1 cellular context compared by ENCODE assay signal in the genomic region with DNA sequence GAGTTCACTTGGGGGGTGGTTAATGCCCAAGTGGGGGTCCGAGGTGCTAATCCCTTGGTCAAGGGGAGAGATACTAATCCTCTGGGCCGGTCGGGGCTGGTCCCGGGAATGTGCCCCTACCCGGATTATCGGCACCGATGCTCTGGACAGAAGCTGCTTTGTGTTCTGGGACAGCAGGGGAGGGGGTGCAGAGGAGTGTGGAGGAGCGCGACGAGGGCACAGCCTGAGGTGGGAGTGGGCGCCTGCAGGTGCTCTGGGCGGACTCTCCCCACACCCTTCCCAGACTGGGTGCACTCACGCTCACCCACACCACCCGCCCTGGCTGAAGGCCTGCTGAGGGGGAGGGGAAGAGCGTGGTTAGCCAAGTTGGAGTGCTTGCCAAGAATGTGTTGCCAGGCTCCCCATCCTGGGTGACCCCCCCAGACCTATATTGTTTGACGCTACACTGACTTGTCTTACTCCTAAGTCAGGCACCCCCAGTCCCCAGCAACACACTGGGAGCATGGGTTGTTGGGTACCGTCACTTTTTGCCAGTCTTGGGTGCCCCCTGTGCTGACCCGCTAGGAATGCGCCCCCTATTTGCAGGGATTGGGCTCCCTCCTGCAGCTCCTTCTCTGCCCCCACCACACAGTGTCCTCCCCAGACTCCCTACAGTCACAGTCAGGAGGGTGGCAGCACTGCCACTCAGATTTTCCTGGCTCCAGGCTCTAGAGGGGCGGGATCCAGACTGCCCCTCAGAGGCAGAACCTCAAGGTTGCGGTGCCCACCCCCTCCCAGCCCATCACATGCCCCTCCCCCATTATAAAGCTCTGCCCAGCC.
TF ChIP-seq lines count a peak whose summit lies in the region.

No MANE protein-coding gene starts in this region.

TF ChIP-seq in K562, 482 proteins besides CTCF, POLR2A, EP300 and RAD21 (continues in another document):
- TF ChIP-seq, protein P1, sequence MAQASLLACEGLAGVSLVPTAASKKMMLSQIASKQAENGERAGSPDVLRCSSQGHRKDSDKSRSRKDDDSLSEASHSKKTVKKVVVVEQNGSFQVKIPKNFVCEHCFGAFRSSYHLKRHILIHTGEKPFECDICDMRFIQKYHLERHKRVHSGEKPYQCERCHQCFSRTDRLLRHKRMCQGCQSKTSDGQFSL (CRISPR knock-in tag; IDR thresholded peaks at IDR 0.05): no peak; the same call in 1 of the 2 replicates
- TF ChIP-seq, protein P1 (tag; IDR thresholded peaks at IDR 0.05): no peak
- TF ChIP-seq FOXM1 (IDR thresholded peaks at IDR 0.05; ENCODE audit: low read depth) (no peak), FOXM1 (CRISPR knock-in tag; IDR thresholded peaks at IDR 0.05; ENCODE audit: low read depth) (no peak), FUS (optimal IDR thresholded peaks at IDR 0.05; ENCODE audit: low read depth, low read length) (no peak), ZBTB7A (IDR thresholded peaks at IDR 0.05; ENCODE audit: borderline replicate concordance, control insufficient read depth, low read depth, low read length) (peak; percentile 2; the same call in 1 of the 2 replicates), ZBTB1 (CRISPR knock-in tag; IDR thresholded peaks at IDR 0.05; ENCODE audit: borderline replicate concordance, low read depth) (no peak), ILF3 (IDR thresholded peaks at IDR 0.05; ENCODE audit: borderline replicate concordance) (no peak), HDAC3 (IDR thresholded peaks at IDR 0.05; ENCODE audit: borderline replicate concordance, partially characterized antibody) (no peak), COPS2 (conservative IDR thresholded peaks at IDR 0.05) (no peak), ZNF431 (CRISPR knock-in tag; IDR thresholded peaks at IDR 0.05) (no peak; the same call in 1 of the 2 replicates), SIN3A (IDR thresholded peaks at IDR 0.05; ENCODE audit: borderline replicate concordance in 2 of 2, control insufficient read depth in 1 of 2, low read depth in 2 of 2, low read length in 2 of 2) (0 out of 4 replicates have a peak, but pooled peaks have one; percentile 6 to 33), RB1 (IDR thresholded peaks at IDR 0.05; ENCODE audit: low read depth) (no peak), SMARCA5 (IDR thresholded peaks at IDR 0.05) (no peak), ZNF124 (CRISPR knock-in tag; IDR thresholded peaks at IDR 0.05) (no peak), HNRNPL (IDR thresholded peaks at IDR 0.05; ENCODE audit: low read depth, low read length) (peak; percentile 61), ZNF699 (CRISPR knock-in tag; IDR thresholded peaks at IDR 0.05; ENCODE audit: insufficient replicate concordance) (no peak), ZNF584 (CRISPR knock-in tag; IDR thresholded peaks at IDR 0.05; ENCODE audit: low read depth) (no peak), ZNF12 (CRISPR knock-in tag; IDR thresholded peaks at IDR 0.05) (peak; percentile 17; the same call in 1 of the 2 replicates), CXXC5 (CRISPR knock-in tag; IDR thresholded peaks at IDR 0.05) (0 out of 2 replicates have a peak, but pooled peaks have one; percentile 5), NFXL1 (CRISPR knock-in tag; IDR thresholded peaks at IDR 0.05) (no peak), CREB1 (IDR thresholded peaks at IDR 0.05) (0 out of 2 replicates have a peak, but pooled peaks have one; percentile 12), CREB1 (CRISPR knock-in tag; IDR thresholded peaks at IDR 0.05) (no peak), SNRNP70 (optimal IDR thresholded peaks at IDR 0.05; ENCODE audit: low read depth, low read length) (no peak), STAT5A (IDR thresholded peaks at IDR 0.05; ENCODE audit: borderline replicate concordance, low read length) (no peak), TBL1XR1 (IDR thresholded peaks at IDR 0.05; ENCODE audit: low read length in 2 of 2) (0 out of 4 replicates have a peak, but pooled peaks of 1 of the 2 experiments have one; percentile 2), ZNF778 (CRISPR knock-in tag; IDR thresholded peaks at IDR 0.05) (no peak), DPF2 (IDR thresholded peaks at IDR 0.05) (no peak), HMGN3 (IDR thresholded peaks at IDR 0.05; ENCODE audit: borderline replicate concordance, extremely low read depth, insufficient read length, low read depth, low read length) (peak; percentile 74), EZH2 (IDR thresholded peaks at IDR 0.05; ENCODE audit: borderline replicate concordance, low read depth, low read length) (no peak), NRF1 (conservative IDR thresholded peaks at IDR 0.05 in 1 of 2, IDR thresholded peaks at IDR 0.05 in 1 of 2) (no peak), NFE2L1 (tag; IDR thresholded peaks at IDR 0.05; ENCODE audit: borderline replicate concordance, low read depth) (no peak), CCAR2 (IDR thresholded peaks at IDR 0.05; ENCODE audit: low read depth, low read length) (no peak), ZNF436 (CRISPR knock-in tag; IDR thresholded peaks at IDR 0.05) (no peak), MYNN (IDR thresholded peaks at IDR 0.05) (no peak), MYNN (CRISPR knock-in tag; IDR thresholded peaks at IDR 0.05) (no peak), MAFG (tag; conservative IDR thresholded peaks at IDR 0.05) (no peak), SMARCA4 (IDR thresholded peaks at IDR 0.05) (no peak), ARID1B (IDR thresholded peaks at IDR 0.05) (no peak), ZNF707 (CRISPR knock-in tag; conservative IDR thresholded peaks at IDR 0.05) (no peak), SMARCB1 (IDR thresholded peaks at IDR 0.05; ENCODE audit: insufficient read length, low read depth) (no peak), ZNF77 (CRISPR knock-in tag; IDR thresholded peaks at IDR 0.05) (no peak), PHF8 (IDR thresholded peaks at IDR 0.05; ENCODE audit: borderline replicate concordance, low read length) (no peak), MCM3 (IDR thresholded peaks at IDR 0.05) (no peak), JUN (IDR thresholded peaks at IDR 0.05; ENCODE audit: borderline replicate concordance, low read depth, low read length) (no peak), JUN (CRISPR knock-in tag; IDR thresholded peaks at IDR 0.05; ENCODE audit: borderline replicate concordance) (no peak), HDGF (IDR thresholded peaks at IDR 0.05) (0 out of 2 replicates have a peak, but pooled peaks have one; percentile 18)
- TF ChIP-seq, protein P2, sequence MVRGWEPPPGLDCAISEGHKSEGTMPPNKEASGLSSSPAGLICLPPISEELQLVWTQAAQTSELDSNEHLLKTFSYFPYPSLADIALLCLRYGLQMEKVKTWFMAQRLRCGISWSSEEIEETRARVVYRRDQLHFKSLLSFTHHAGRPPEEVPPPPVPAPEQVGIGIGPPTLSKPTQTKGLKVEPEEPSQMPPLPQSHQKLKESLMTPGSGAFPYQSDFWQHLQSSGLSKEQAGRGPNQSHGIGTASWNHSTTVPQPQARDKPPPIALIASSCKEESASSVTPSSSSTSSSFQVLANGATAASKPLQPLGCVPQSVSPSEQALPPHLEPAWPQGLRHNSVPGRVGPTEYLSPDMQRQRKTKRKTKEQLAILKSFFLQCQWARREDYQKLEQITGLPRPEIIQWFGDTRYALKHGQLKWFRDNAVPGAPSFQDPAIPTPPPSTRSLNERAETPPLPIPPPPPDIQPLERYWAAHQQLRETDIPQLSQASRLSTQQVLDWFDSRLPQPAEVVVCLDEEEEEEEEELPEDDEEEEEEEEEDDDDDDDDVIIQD (CRISPR knock-in tag; IDR thresholded peaks at IDR 0.05): no peak
- TF ChIP-seq, protein P3, sequence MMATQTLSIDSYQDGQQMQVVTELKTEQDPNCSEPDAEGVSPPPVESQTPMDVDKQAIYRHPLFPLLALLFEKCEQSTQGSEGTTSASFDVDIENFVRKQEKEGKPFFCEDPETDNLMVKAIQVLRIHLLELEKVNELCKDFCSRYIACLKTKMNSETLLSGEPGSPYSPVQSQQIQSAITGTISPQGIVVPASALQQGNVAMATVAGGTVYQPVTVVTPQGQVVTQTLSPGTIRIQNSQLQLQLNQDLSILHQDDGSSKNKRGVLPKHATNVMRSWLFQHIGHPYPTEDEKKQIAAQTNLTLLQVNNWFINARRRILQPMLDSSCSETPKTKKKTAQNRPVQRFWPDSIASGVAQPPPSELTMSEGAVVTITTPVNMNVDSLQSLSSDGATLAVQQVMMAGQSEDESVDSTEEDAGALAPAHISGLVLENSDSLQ (IDR thresholded peaks at IDR 0.05): no peak
- TF ChIP-seq, protein P4, sequence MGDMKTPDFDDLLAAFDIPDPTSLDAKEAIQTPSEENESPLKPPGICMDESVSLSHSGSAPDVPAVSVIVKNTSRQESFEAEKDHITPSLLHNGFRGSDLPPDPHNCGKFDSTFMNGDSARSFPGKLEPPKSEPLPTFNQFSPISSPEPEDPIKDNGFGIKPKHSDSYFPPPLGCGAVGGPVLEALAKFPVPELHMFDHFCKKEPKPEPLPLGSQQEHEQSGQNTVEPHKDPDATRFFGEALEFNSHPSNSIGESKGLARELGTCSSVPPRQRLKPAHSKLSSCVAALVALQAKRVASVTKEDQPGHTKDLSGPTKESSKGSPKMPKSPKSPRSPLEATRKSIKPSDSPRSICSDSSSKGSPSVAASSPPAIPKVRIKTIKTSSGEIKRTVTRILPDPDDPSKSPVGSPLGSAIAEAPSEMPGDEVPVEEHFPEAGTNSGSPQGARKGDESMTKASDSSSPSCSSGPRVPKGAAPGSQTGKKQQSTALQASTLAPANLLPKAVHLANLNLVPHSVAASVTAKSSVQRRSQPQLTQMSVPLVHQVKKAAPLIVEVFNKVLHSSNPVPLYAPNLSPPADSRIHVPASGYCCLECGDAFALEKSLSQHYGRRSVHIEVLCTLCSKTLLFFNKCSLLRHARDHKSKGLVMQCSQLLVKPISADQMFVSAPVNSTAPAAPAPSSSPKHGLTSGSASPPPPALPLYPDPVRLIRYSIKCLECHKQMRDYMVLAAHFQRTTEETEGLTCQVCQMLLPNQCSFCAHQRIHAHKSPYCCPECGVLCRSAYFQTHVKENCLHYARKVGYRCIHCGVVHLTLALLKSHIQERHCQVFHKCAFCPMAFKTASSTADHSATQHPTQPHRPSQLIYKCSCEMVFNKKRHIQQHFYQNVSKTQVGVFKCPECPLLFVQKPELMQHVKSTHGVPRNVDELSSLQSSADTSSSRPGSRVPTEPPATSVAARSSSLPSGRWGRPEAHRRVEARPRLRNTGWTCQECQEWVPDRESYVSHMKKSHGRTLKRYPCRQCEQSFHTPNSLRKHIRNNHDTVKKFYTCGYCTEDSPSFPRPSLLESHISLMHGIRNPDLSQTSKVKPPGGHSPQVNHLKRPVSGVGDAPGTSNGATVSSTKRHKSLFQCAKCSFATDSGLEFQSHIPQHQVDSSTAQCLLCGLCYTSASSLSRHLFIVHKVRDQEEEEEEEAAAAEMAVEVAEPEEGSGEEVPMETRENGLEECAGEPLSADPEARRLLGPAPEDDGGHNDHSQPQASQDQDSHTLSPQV (IDR thresholded peaks at IDR 0.05): no peak
- TF ChIP-seq, protein P5, sequence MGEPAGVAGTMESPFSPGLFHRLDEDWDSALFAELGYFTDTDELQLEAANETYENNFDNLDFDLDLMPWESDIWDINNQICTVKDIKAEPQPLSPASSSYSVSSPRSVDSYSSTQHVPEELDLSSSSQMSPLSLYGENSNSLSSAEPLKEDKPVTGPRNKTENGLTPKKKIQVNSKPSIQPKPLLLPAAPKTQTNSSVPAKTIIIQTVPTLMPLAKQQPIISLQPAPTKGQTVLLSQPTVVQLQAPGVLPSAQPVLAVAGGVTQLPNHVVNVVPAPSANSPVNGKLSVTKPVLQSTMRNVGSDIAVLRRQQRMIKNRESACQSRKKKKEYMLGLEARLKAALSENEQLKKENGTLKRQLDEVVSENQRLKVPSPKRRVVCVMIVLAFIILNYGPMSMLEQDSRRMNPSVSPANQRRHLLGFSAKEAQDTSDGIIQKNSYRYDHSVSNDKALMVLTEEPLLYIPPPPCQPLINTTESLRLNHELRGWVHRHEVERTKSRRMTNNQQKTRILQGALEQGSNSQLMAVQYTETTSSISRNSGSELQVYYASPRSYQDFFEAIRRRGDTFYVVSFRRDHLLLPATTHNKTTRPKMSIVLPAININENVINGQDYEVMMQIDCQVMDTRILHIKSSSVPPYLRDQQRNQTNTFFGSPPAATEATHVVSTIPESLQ (CRISPR knock-in tag; IDR thresholded peaks at IDR 0.05): peak; percentile 74; the same call in 1 of the 2 replicates
- TF ChIP-seq, protein P6, sequence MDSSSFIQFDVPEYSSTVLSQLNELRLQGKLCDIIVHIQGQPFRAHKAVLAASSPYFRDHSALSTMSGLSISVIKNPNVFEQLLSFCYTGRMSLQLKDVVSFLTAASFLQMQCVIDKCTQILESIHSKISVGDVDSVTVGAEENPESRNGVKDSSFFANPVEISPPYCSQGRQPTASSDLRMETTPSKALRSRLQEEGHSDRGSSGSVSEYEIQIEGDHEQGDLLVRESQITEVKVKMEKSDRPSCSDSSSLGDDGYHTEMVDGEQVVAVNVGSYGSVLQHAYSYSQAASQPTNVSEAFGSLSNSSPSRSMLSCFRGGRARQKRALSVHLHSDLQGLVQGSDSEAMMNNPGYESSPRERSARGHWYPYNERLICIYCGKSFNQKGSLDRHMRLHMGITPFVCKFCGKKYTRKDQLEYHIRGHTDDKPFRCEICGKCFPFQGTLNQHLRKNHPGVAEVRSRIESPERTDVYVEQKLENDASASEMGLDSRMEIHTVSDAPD (CRISPR knock-in tag; IDR thresholded peaks at IDR 0.05): no peak
- TF ChIP-seq, protein P7, sequence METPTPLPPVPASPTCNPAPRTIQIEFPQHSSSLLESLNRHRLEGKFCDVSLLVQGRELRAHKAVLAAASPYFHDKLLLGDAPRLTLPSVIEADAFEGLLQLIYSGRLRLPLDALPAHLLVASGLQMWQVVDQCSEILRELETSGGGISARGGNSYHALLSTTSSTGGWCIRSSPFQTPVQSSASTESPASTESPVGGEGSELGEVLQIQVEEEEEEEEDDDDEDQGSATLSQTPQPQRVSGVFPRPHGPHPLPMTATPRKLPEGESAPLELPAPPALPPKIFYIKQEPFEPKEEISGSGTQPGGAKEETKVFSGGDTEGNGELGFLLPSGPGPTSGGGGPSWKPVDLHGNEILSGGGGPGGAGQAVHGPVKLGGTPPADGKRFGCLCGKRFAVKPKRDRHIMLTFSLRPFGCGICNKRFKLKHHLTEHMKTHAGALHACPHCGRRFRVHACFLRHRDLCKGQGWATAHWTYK (CRISPR knock-in tag; IDR thresholded peaks at IDR 0.05): no peak
- TF ChIP-seq, protein P8, sequence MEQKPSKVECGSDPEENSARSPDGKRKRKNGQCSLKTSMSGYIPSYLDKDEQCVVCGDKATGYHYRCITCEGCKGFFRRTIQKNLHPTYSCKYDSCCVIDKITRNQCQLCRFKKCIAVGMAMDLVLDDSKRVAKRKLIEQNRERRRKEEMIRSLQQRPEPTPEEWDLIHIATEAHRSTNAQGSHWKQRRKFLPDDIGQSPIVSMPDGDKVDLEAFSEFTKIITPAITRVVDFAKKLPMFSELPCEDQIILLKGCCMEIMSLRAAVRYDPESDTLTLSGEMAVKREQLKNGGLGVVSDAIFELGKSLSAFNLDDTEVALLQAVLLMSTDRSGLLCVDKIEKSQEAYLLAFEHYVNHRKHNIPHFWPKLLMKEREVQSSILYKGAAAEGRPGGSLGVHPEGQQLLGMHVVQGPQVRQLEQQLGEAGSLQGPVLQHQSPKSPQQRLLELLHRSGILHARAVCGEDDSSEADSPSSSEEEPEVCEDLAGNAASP (IDR thresholded peaks at IDR 0.05): no peak
- TF ChIP-seq, protein P9, sequence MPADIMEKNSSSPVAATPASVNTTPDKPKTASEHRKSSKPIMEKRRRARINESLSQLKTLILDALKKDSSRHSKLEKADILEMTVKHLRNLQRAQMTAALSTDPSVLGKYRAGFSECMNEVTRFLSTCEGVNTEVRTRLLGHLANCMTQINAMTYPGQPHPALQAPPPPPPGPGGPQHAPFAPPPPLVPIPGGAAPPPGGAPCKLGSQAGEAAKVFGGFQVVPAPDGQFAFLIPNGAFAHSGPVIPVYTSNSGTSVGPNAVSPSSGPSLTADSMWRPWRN (IDR thresholded peaks at IDR 0.05; ENCODE audit: low read depth): no peak
